8 cellular contexts compared by ENCODE assay signal in the genomic region with DNA sequence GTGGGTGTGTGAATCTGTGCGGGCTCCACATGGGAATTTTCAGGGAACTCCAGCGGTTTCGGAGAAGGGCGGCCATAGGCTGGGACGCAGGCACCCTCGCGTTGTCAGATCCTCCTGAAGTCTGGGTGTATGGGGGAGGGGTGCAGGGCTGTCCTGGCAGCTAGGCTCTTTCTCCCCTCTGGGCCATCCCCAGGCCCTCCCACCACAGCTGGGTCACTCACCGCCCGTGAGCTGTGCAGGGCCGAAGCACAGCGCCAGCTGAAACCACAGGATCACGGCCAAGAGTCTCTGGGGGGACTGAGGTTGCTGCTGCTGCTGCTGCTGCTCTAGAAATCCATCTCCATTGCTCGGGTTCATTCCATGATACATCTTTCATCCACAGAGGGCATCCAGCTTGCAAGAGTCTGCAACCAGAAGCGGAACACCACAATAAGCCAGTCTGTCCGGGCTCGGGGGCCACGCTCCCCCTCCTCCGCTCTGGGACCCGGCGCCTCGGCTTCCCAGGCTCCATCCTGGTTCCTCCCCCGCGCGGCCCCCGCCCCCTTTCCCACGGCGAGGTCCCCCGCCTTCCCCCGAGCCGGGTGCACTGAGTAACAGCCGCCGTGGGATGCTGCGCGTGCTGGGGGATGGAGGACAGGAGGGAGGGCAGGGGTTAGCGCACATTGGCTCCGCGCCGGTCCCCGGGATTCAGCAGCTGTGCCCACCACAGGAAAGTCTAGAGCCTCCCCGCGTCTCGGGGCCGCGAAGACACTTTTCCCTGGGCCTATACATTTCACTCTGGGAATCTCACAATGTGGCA. TPM values are rescaled to one million over a fixed set of nuclear protein-coding genes. Genes with fewer than 3 reads are reported as not detected.
DNase-seq lines count a peak whose midpoint lies in the region; ATAC-seq and TF ChIP-seq lines count a peak whose summit lies in the region.

No MANE protein-coding gene starts in this region.

- H3K4me1 ChIP-seq in foreskin keratinocyte = no peaks in the 10 kb centered on the region
- H3K4me1 ChIP-seq in osteoblast (ENCODE audit: insufficient read depth, low read length) = peaks cover 7% of the 10 kb centered on the region

- H3K27ac ChIP-seq in foreskin keratinocyte = no peak overlapping the region
- no peak overlapping the region for H3K27ac ChIP-seq in osteoblast (ENCODE audit: low read depth, low read length)

- no peaks in the 10 kb centered on the region for H3K79me2 ChIP-seq in osteoblast (ENCODE audit: insufficient read depth, low read length)

- no peaks in the 10 kb centered on the region for H3K9me3 ChIP-seq in osteoblast (ENCODE audit: low read depth, low read length)

- peak overlapping the region; percentile 41 for H2AFZ ChIP-seq in osteoblast (ENCODE audit: low read length)

- peak overlapping the region; percentile 77 for H3K4me3 Mint-ChIP-seq in activated T-helper 1 cell treated with anti-CD3 and anti-CD28 coated beads, Interleukin-12 subunit alpha, Interleukin-12 subunit beta, Interleukin-2, Interleukin-4 antibody, amounts not matched to agents 30 ng/mL and 10 ng/mL and 1 ng/mL, durations not matched to agents 14 hours and 24 hours and 36 hours

- H3K9me3 Mint-ChIP-seq in activated T-helper 1 cell treated with anti-CD3 and anti-CD28 coated beads, Interleukin-12 subunit alpha, Interleukin-12 subunit beta, Interleukin-2, Interleukin-4 antibody, amounts not matched to agents 30 ng/mL and 10 ng/mL and 1 ng/mL, durations not matched to agents 14 hours and 24 hours and 36 hours = no peaks in the 10 kb centered on the region

- no peaks in the 10 kb centered on the region for H3K36me3 ChIP-seq in osteoblast (ENCODE audit: insufficient read depth, low read length)

- H3K36me3 Mint-ChIP-seq in activated T-helper 1 cell treated with anti-CD3 and anti-CD28 coated beads, Interleukin-12 subunit alpha, Interleukin-12 subunit beta, Interleukin-2, Interleukin-4 antibody, amounts not matched to agents 30 ng/mL and 10 ng/mL and 1 ng/mL, durations not matched to agents 14 hours and 24 hours and 36 hours (ENCODE audit: low read depth) = no peaks in the 10 kb centered on the region

- no peak for TF ChIP-seq CTCF in foreskin keratinocyte (conservative IDR thresholded peaks at IDR 0.05)
- TF ChIP-seq CTCF in osteoblast (IDR thresholded peaks at IDR 0.05; ENCODE audit: extremely low read depth, low read depth, low read length) = no peak

- no peak overlapping the region for H3K27ac Mint-ChIP-seq in activated T-helper 1 cell treated with anti-CD3 and anti-CD28 coated beads, Interleukin-12 subunit alpha, Interleukin-12 subunit beta, Interleukin-2, Interleukin-4 antibody, amounts not matched to agents 30 ng/mL and 10 ng/mL and 1 ng/mL, durations not matched to agents 14 hours and 24 hours and 36 hours

- H3K4me3 ChIP-seq in osteoblast (ENCODE audit: insufficient read depth, low read length) = peak overlapping the region; percentile 46

- H3K27me3 Mint-ChIP-seq in activated T-helper 1 cell treated with anti-CD3 and anti-CD28 coated beads, Interleukin-12 subunit alpha, Interleukin-12 subunit beta, Interleukin-2, Interleukin-4 antibody, amounts not matched to agents 30 ng/mL and 10 ng/mL and 1 ng/mL, durations not matched to agents 14 hours and 24 hours and 36 hours (ENCODE audit: insufficient read depth) = peaks cover 55% of the 10 kb centered on the region

- peak overlapping the region; percentile 72 for H3K4me2 ChIP-seq in osteoblast (ENCODE audit: insufficient read depth, low read length)

- intact Hi-C loops in activated T-helper 1 cell treated with anti-CD3 and anti-CD28 coated beads, Interleukin-12 subunit alpha, Interleukin-12 subunit beta, Interleukin-2, Interleukin-4 antibody, amounts not matched to agents 30 ng/mL and 10 ng/mL and 1 ng/mL, durations not matched to agents 14 hours and 24 hours and 36 hours (cut with micrococcal nuclease) = loop anchor here (5.0 kb wide), 2 partner anchors 166 to 231 kb away; no protein-coding TSS in a partner anchor

- DNase-seq in DMS53 (lab: John Stamatoyannopoulos, UW) (peak; percentile 66), NCI-H1694 treated with DMSO at 0.1 percent for 48 hours (lab: John Stamatoyannopoulos, UW) (peak; percentile 48), foreskin keratinocyte (no peak), osteoblast (ENCODE audit: insufficient read length, low spot score, missing footprints) (peak; percentile 94), GOT3 (lab: John Stamatoyannopoulos, UW) (no peak)
- no peak for DNase-seq in activated T-helper 1 cell treated with anti-CD3 and anti-CD28 coated beads, Interleukin-12 subunit alpha, Interleukin-12 subunit beta, Interleukin-2, Interleukin-4 antibody, amounts not matched to agents 30 ng/mL and 10 ng/mL and 1 ng/mL, durations not matched to agents 14 hours and 24 hours and 36 hours (ENCODE audit: low spot score)

- no peaks in the 10 kb centered on the region for H4K20me1 ChIP-seq in osteoblast (ENCODE audit: insufficient read depth, low read length)

- ATAC-seq in foreskin keratinocyte (peak; percentile 21), HG03469 (IDR thresholded peaks at IDR 0.05; ENCODE audit: unreplicated experiment) (no peak), GM18498 (IDR thresholded peaks at IDR 0.05; ENCODE audit: unreplicated experiment) (no peak)

- no peaks in the 10 kb centered on the region for H3K4me1 Mint-ChIP-seq in activated T-helper 1 cell treated with anti-CD3 and anti-CD28 coated beads, Interleukin-12 subunit alpha, Interleukin-12 subunit beta, Interleukin-2, Interleukin-4 antibody, amounts not matched to agents 30 ng/mL and 10 ng/mL and 1 ng/mL, durations not matched to agents 14 hours and 24 hours and 36 hours (ENCODE audit: low read depth)

- H3K27me3 ChIP-seq in foreskin keratinocyte = peaks cover 79% of the 10 kb centered on the region
- peaks cover 63% of the 10 kb centered on the region for H3K27me3 ChIP-seq in osteoblast (ENCODE audit: insufficient read depth, low read length)

RNA-seq across cellular contexts. Expression of a gene that starts 0.7 kb away (rescaled TPM):
- not detected in 2 replicates for total RNA-seq in activated T-helper 1 cell treated with anti-CD3 and anti-CD28 coated beads, Interleukin-12 subunit alpha, Interleukin-12 subunit beta, Interleukin-2, Interleukin-4 antibody, amounts not matched to agents 30 ng/mL and 10 ng/mL and 1 ng/mL, durations not matched to agents 14 hours and 24 hours and 36 hours
- total RNA-seq in foreskin keratinocyte (2.4 and 3.0 TPM in 2 replicates), osteoblast (0.29 TPM in 1 of 2 replicates, not detected in the other)
- 1.2 and 1.5 TPM in 2 replicates for polyA plus RNA-seq in foreskin keratinocyte

RNA-seq across cellular contexts. Expression of a gene that starts 30.0 kb away (rescaled TPM):
- not detected in 2 replicates for total RNA-seq in activated T-helper 1 cell treated with anti-CD3 and anti-CD28 coated beads, Interleukin-12 subunit alpha, Interleukin-12 subunit beta, Interleukin-2, Interleukin-4 antibody, amounts not matched to agents 30 ng/mL and 10 ng/mL and 1 ng/mL, durations not matched to agents 14 hours and 24 hours and 36 hours
- total RNA-seq in foreskin keratinocyte (not detected in 2 replicates), osteoblast (not detected in 2 replicates)
- polyA plus RNA-seq in foreskin keratinocyte = not detected in 2 replicates

Comparison
In these comparisons a context has a peak if more than half of its experiments do, and no peak if none do; other contexts are left out.
1. DNase-seq: peak in DMS53 (single experiment), NCI-H1694 treated with DMSO at 0.1 percent for 48 hours (single experiment) and osteoblast (single experiment); none in activated T-helper 1 cell treated with anti-CD3 and anti-CD28 coated beads, Interleukin-12 subunit alpha, Interleukin-12 subunit beta, Interleukin-2, Interleukin-4 antibody, amounts not matched to agents 30 ng/mL and 10 ng/mL and 1 ng/mL, durations not matched to agents 14 hours and 24 hours and 36 hours (single experiment), foreskin keratinocyte (0 of 2) and GOT3 (single experiment).